8 cellular contexts compared by ENCODE assay signal in the genomic region with DNA sequence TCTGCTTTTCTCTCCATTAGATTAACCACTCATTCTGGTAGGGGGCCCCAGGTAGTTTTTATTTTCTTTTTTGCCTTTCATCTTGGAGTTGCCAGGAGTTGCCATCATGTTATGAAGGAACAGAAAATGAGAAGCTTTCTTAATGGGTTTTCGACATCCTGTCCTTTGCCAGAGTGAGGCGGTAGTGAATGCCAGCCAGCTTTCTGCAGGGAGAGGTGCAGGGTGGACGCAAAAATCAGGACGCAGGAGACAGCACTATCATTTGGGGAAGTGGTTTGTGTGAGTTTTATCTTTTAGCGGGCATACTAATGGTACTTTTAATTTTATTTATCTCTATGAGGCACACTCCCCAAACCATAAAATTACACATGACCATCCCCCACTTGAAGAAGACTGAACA. TPM values are rescaled to one million over a fixed set of nuclear protein-coding genes. Genes with fewer than 3 reads are reported as not detected.
DNase-seq lines count a peak whose midpoint lies in the region; TF ChIP-seq lines count a peak whose summit lies in the region.

No MANE protein-coding gene starts in this region.

- H3K79me2 ChIP-seq in ACC112 (ENCODE audit: control insufficient read depth, insufficient read depth, low read length, unreplicated experiment) (peaks cover 52% of the 10 kb centered on the region), smooth muscle cell (ENCODE audit: low read depth) (peaks cover 53% of the 10 kb centered on the region)

- H3K27me3 ChIP-seq in ACC112 (ENCODE audit: insufficient read depth, low read length): no peaks in the 10 kb centered on the region
- no peaks in the 10 kb centered on the region for H3K27me3 ChIP-seq in WERI-Rb-1 (ENCODE audit: insufficient read depth, low read depth, severe bottlenecking)
- H3K27me3 ChIP-seq in right atrium auricular region: no peaks in the 10 kb centered on the region
- H3K27me3 ChIP-seq in smooth muscle cell (ENCODE audit: low read depth): no peaks in the 10 kb centered on the region

- DNase-seq in WERI-Rb-1 (peak; percentile 20), right atrium auricular region (ENCODE audit: low spot score) (no peak), smooth muscle cell (lab: John Stamatoyannopoulos, UW; ENCODE audit: unreplicated experiment) (no peak), middle frontal gyrus (ENCODE audit: extremely low spot score, low spot score) (no peak), GM19238 (ENCODE audit: insufficient read length, low spot score) (no peak), GM13977 (ENCODE audit: low spot score) (no peak)

- H2AFZ ChIP-seq in ACC112 (ENCODE audit: low read length, unreplicated experiment) (no peak overlapping the region), smooth muscle cell (ENCODE audit: low read depth) (peak overlapping the region; percentile 79)

- H3K27ac ChIP-seq in ACC112 (ENCODE audit: low read depth, low read length): peak overlapping the region; percentile 75
- no peak overlapping the region for H3K27ac ChIP-seq in HEK293 (ENCODE audit: extremely low read depth, low read depth, low read length)
- H3K27ac ChIP-seq in WERI-Rb-1: no peak overlapping the region
- H3K27ac ChIP-seq in right atrium auricular region: peak overlapping the region; percentile 94 to 99
- peak overlapping the region; percentile 87 for H3K27ac ChIP-seq in smooth muscle cell (ENCODE audit: low read depth)

- H3K4me1 ChIP-seq in ACC112 (ENCODE audit: control insufficient read depth, insufficient read depth, low read length, unreplicated experiment) (peaks cover 30% of the 10 kb centered on the region), HEK293 (ENCODE audit: control insufficient read depth, insufficient read depth, low read length) (peaks cover 11% of the 10 kb centered on the region), right atrium auricular region (peaks cover 0 to 44% of the 10 kb centered on the region in 2 donors), smooth muscle cell (ENCODE audit: low read depth) (peaks cover 11% of the 10 kb centered on the region)

- TF ChIP-seq CTCF in HEK293 (tag by site-specific recombination; IDR thresholded peaks at IDR 0.05): no peak
- TF ChIP-seq CTCF in WERI-Rb-1 (IDR thresholded peaks at IDR 0.05; ENCODE audit: low read depth, low read length): peak; percentile 46; the same call in 1 of the 2 replicates
- TF ChIP-seq CTCF in right atrium auricular region (IDR thresholded peaks at IDR 0.05): no peak
- TF ChIP-seq CTCF in smooth muscle cell (IDR thresholded peaks at IDR 0.05; ENCODE audit: borderline replicate concordance, insufficient read depth, poor library complexity, severe bottlenecking): no peak
- TF ChIP-seq CTCF in GM13977 (IDR thresholded peaks at IDR 0.05; ENCODE audit: extremely low read depth, insufficient read depth, missing control alignments): no peak

- 6% methylated on average over 5 of the region's 5 CpGs for WGBS in smooth muscle cell (ENCODE audit: low lambda C conversion rate)

- CTCF ChIA-PET in HEK293 (lab: Yijun Ruan, JAX): interaction anchor here (0.7 to 2.0 kb wide), 10 partner anchors 8 to 839 kb away, joined by 3 to 8 read pairs (median 3); no protein-coding TSS in a partner anchor

- H3K9me3 ChIP-seq in HEK293 (ENCODE audit: control insufficient read depth, insufficient read depth, low read depth, low read length) (no peaks in the 10 kb centered on the region), WERI-Rb-1 (ENCODE audit: severe bottlenecking) (no peaks in the 10 kb centered on the region), right atrium auricular region (no peaks in the 10 kb centered on the region), smooth muscle cell (replicated peaks; ENCODE audit: low read depth) (no peaks in the 10 kb centered on the region)

- H3K9ac ChIP-seq in smooth muscle cell (ENCODE audit: low read depth): peak overlapping the region; percentile 82

- H3K4me3 ChIP-seq in ACC112 (ENCODE audit: low read depth, low read length) (peak overlapping the region; percentile 85), HEK293 (ENCODE audit: low read depth, low read length) (peak overlapping the region; percentile 83), WERI-Rb-1 (ENCODE audit: low read depth, low read length) (peak overlapping the region; percentile 93), right atrium auricular region (peak overlapping the region; percentile 85 to 86), smooth muscle cell (peak overlapping the region; percentile 65)

- H3F3A ChIP-seq in smooth muscle cell (ENCODE audit: low read depth): peaks cover 6% of the 10 kb centered on the region

- in situ Hi-C loops in GM13977 (cut with MboI; ENCODE audit: low pct_unique_long_range_greater_than_20kb, low sequenced_read_pairs, unreplicated experiment): no loop called here

- H3K36me3 ChIP-seq in ACC112 (ENCODE audit: insufficient read depth, low read length) (0 out of 2 replicates have a peak, but pooled peaks cover 9% of the 10 kb centered on the region), HEK293 (ENCODE audit: control insufficient read depth in 2 of 2, insufficient read depth in 1 of 2, low read length in 2 of 2) (peaks cover 1 to 3% of the 10 kb centered on the region in 2 experiments), WERI-Rb-1 (no peaks in the 10 kb centered on the region; the same call in none of the 2 replicates), right atrium auricular region (no peaks in the 10 kb centered on the region), smooth muscle cell (ENCODE audit: low read depth) (peaks cover 3% of the 10 kb centered on the region)

- POLR2A ChIA-PET in HEK293 (lab: Yijun Ruan, JAX): interaction anchor here (0.5 to 1.5 kb wide), 2 partner anchors 24 to 57 kb away, joined by 3 to 4 read pairs; no protein-coding TSS in a partner anchor

- H4K20me1 ChIP-seq in smooth muscle cell (ENCODE audit: low read depth): peaks cover 48% of the 10 kb centered on the region

- H3K4me2 ChIP-seq in smooth muscle cell: peak overlapping the region; percentile 88

TF ChIP-seq in HEK293, 187 proteins besides CTCF, POLR2A, EP300 and RAD21:
- TF ChIP-seq YY2 (tag by site-specific recombination; IDR thresholded peaks at IDR 0.05) (no peak), PRDM1 (tag by site-specific recombination; IDR thresholded peaks at IDR 0.05) (peak; percentile 73), ZNF121 (tag by site-specific recombination; IDR thresholded peaks at IDR 0.05) (no peak), ZNF768 (tag by site-specific recombination; IDR thresholded peaks at IDR 0.05) (no peak), YY1 (tag by site-specific recombination; IDR thresholded peaks at IDR 0.05) (0 out of 2 replicates have a peak, but pooled peaks have one; percentile 16), ZNF529 (tag by site-specific recombination; IDR thresholded peaks at IDR 0.05; ENCODE audit: insufficient replicate concordance) (no peak), WT1 (tag by site-specific recombination; IDR thresholded peaks at IDR 0.05) (peak; percentile 47; the same call in 1 of the 2 replicates), ZBTB1 (tag by site-specific recombination; IDR thresholded peaks at IDR 0.05) (no peak), ZBTB17 (tag by site-specific recombination; IDR thresholded peaks at IDR 0.05) (peak; percentile 43; the same call in 1 of the 2 replicates)
- TF ChIP-seq, protein P1, sequence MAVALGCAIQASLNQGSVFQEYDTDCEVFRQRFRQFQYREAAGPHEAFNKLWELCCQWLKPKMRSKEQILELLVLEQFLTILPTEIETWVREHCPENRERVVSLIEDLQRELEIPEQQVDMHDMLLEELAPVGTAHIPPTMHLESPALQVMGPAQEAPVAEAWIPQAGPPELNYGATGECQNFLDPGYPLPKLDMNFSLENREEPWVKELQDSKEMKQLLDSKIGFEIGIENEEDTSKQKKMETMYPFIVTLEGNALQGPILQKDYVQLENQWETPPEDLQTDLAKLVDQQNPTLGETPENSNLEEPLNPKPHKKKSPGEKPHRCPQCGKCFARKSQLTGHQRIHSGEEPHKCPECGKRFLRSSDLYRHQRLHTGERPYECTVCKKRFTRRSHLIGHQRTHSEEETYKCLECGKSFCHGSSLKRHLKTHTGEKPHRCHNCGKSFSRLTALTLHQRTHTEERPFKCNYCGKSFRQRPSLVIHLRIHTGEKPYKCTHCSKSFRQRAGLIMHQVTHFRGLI (tag by site-specific recombination; IDR thresholded peaks at IDR 0.05): no peak
- TF ChIP-seq, protein P2, sequence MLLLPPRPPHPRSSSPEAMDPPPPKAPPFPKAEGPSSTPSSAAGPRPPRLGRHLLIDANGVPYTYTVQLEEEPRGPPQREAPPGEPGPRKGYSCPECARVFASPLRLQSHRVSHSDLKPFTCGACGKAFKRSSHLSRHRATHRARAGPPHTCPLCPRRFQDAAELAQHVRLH (tag by site-specific recombination; IDR thresholded peaks at IDR 0.05): 0 out of 2 replicates have a peak, but pooled peaks have one; percentile 28

RNA-seq across cellular contexts. Expression of gene RASSF8, which starts 1.7 kb away (rescaled TPM):
- 10 to 100 TPM; 44.4 to 67.4 TPM for total RNA-seq in right atrium auricular region
- 29.8 and 34.2 TPM in 2 replicates for total RNA-seq in smooth muscle cell
- 9.8 and 15.5 TPM in 2 replicates for polyA plus RNA-seq in smooth muscle cell

Comparison
In these comparisons a context has a peak if more than half of its experiments do, and no peak if none do; other contexts are left out.
1. H3K27ac ChIP-seq: peak in ACC112 (single experiment), right atrium auricular region (2 of 2) and smooth muscle cell (single experiment); none in HEK293 (single experiment) and WERI-Rb-1 (single experiment).
2. Peak in every context shown above with its lines, with median percentiles within 50 percentile points of each other: H3K4me3 ChIP-seq.